Comparison of ENCODE assay signal across 8 cellular contexts in the genomic region with DNA sequence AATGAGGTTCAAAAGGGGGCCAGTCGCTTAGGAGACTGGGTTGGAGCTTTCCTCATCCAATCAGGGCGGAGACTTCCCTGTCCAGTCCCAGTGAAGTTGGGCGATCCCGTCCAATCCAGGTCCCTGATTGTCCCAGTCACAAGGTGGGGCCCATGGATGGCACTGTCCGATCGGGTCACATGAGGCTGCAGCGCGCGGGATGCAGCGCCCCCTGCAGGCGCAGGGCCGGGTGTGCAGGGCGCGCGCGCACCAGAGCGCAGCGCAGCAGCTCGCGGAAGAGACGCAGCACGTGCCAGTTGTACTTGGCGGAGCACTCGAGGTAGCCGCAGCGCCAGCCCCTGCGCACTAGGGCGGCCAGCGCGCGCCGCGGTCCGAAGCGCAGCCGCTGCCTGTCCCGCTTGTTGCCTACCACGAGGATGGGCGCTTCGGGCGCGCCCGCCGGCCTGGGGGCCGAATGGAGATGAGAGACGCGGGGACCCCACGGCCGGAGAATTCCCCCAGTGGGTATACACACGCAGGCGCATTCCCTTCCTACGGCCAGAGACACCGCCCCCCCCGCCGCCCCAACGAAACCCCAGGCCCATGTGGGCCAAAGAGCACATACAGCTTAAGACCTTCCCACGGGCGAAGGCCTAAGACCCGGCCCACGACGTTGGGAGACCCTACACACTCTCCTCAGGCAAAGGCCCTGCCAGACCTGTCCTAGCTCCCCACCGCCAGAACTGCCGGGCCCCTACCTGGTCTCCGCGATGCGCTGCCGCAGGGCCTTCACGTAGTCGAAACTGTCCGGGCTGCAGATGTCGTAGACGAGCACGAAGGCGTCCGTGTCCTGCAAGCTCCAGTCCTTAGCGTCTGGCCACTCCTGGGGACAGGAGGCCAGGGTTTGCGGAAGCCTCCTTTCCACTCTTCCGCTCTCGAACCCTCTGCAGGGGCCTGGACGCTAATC. TPM values are rescaled to one million over a fixed set of nuclear protein-coding genes. Genes with fewer than 3 reads are reported as not detected.
A peak's percentile ranks its signal among the peaks of the same experiment; 100 is the strongest.
DNase-seq lines count a peak whose midpoint lies in the region; ATAC-seq and TF ChIP-seq lines count a peak whose summit lies in the region.

No MANE protein-coding gene starts in this region.

- no peak overlapping the region for H3K4me2 ChIP-seq in SU-DHL-6 (ENCODE audit: low read depth, low read length, poor library complexity, severe bottlenecking)
- H3K4me2 ChIP-seq in osteoblast (ENCODE audit: insufficient read depth, low read length) = no peak overlapping the region

- H3F3A ChIP-seq in SU-DHL-6 (ENCODE audit: insufficient read depth) = no peaks in the 10 kb centered on the region

- H3K9ac ChIP-seq in ES-I3 (ENCODE audit: low read depth, low read length) (peak overlapping the region; percentile 55; the same call in 1 of the 2 replicates), SU-DHL-6 (ENCODE audit: low read length) (no peak overlapping the region)

- peaks cover 12% of the 10 kb centered on the region; the same call in 1 of the 2 replicates for H3K4me1 ChIP-seq in ES-I3 (ENCODE audit: insufficient read depth, low read length)
- H3K4me1 ChIP-seq in osteoblast (ENCODE audit: insufficient read depth, low read length) = peaks cover 25% of the 10 kb centered on the region

- H4K20me1 ChIP-seq in SU-DHL-6 (ENCODE audit: low read depth, low read length) (no peaks in the 10 kb centered on the region), osteoblast (ENCODE audit: insufficient read depth, low read length) (peaks cover 18% of the 10 kb centered on the region)

- H3K4me3 ChIP-seq in SU-DHL-6 (ENCODE audit: insufficient read depth, low read length, poor library complexity, severe bottlenecking) (no peak overlapping the region), fibroblast of mammary gland (ENCODE audit: control insufficient read depth, low read depth, low read length) (no peak overlapping the region), osteoblast (ENCODE audit: insufficient read depth, low read length) (no peak overlapping the region)

- TF ChIP-seq CTCF in SU-DHL-6 (IDR thresholded peaks at IDR 0.05; ENCODE audit: insufficient read depth, low read length, poor library complexity, severe bottlenecking) = peak; percentile 18
- TF ChIP-seq CTCF in fibroblast of mammary gland (conservative IDR thresholded peaks at IDR 0.05; ENCODE audit: control insufficient read depth, insufficient read depth, low read depth, low read length) = peak; percentile 45
- TF ChIP-seq CTCF in osteoblast (IDR thresholded peaks at IDR 0.05; ENCODE audit: extremely low read depth, low read depth, low read length) = peak; percentile 64

- ATAC-seq in HG03097 (IDR thresholded peaks at IDR 0.05; ENCODE audit: low FRiP score, unreplicated experiment) = no peak

- no peak overlapping the region for H3K27ac ChIP-seq in SU-DHL-6 (ENCODE audit: low read depth, low read length)
- H3K27ac ChIP-seq in osteoblast (ENCODE audit: low read depth, low read length) = no peak overlapping the region

- H3K79me2 ChIP-seq in SU-DHL-6 (ENCODE audit: insufficient read depth, low read length) = no peaks in the 10 kb centered on the region
- H3K79me2 ChIP-seq in osteoblast (ENCODE audit: insufficient read depth, low read length) = peaks cover 19% of the 10 kb centered on the region

- H3K36me3 ChIP-seq in ES-I3 (ENCODE audit: insufficient read depth, low read length) = no peaks in the 10 kb centered on the region
- no peaks in the 10 kb centered on the region for H3K36me3 ChIP-seq in SU-DHL-6 (ENCODE audit: low read length)
- H3K36me3 ChIP-seq in osteoblast (ENCODE audit: insufficient read depth, low read length) = no peaks in the 10 kb centered on the region

- H3K9me3 ChIP-seq in ES-I3 (ENCODE audit: control insufficient read depth, insufficient read depth, low read length) (no peaks in the 10 kb centered on the region; the same call in 1 of the 2 replicates), SU-DHL-6 (ENCODE audit: insufficient read depth, low read length) (no peaks in the 10 kb centered on the region), osteoblast (ENCODE audit: low read depth, low read length) (no peaks in the 10 kb centered on the region)

- H2AFZ ChIP-seq in SU-DHL-6 (ENCODE audit: low read depth, low read length, severe bottlenecking) (no peak overlapping the region), osteoblast (ENCODE audit: low read length) (no peak overlapping the region)

- no peaks in the 10 kb centered on the region for H3K27me3 ChIP-seq in SU-DHL-6 (ENCODE audit: low read length)
- H3K27me3 ChIP-seq in osteoblast (ENCODE audit: insufficient read depth, low read length) = peaks cover 41% of the 10 kb centered on the region

- DNase-seq in fibroblast of mammary gland (ENCODE audit: low read depth) (peak; percentile 56), osteoblast (ENCODE audit: insufficient read length, low spot score, missing footprints) (peak; percentile 93), Ammon's horn (ENCODE audit: low spot score) (no peak), NCI-H1417 (lab: John Stamatoyannopoulos, UW) (no peak), amniotic stem cell (lab: John Stamatoyannopoulos, UW) (no peak)

- H3K9me2 ChIP-seq in SU-DHL-6 (replicated peaks; ENCODE audit: insufficient read depth, low read length) = no peaks in the 10 kb centered on the region

RNA-seq across cellular contexts. Expression of gene RASL10A, which starts 2.1 kb away (rescaled TPM):
- total RNA-seq in osteoblast = not detected in 2 replicates

RNA-seq across cellular contexts. Expression of gene GAS2L1, which starts 6.9 kb away (rescaled TPM):
- 11.6 and 13.0 TPM in 2 replicates for total RNA-seq in osteoblast

RNA-seq across cellular contexts. Expression of gene EWSR1, which starts 45.3 kb away (rescaled TPM):
- 139 and 148 TPM in 2 replicates for total RNA-seq in osteoblast

RNA-seq across cellular contexts. Expression of gene RHBDD3, which starts 45.6 kb away (rescaled TPM):
- total RNA-seq in osteoblast = 25.0 and 32.7 TPM in 2 replicates

Comparison
In these comparisons a context has a peak if more than half of its experiments do, and no peak if none do; other contexts are left out.
1. DNase-seq: peak in fibroblast of mammary gland (single experiment) and osteoblast (single experiment); none in Ammon's horn (single experiment), NCI-H1417 (0 of 3) and amniotic stem cell (single experiment).
2. Peak in every context shown above with its lines, with median percentiles within 50 percentile points of each other: CTCF ChIP-seq.